ENCODE assay signal across 24 cellular contexts in the genomic region with DNA sequence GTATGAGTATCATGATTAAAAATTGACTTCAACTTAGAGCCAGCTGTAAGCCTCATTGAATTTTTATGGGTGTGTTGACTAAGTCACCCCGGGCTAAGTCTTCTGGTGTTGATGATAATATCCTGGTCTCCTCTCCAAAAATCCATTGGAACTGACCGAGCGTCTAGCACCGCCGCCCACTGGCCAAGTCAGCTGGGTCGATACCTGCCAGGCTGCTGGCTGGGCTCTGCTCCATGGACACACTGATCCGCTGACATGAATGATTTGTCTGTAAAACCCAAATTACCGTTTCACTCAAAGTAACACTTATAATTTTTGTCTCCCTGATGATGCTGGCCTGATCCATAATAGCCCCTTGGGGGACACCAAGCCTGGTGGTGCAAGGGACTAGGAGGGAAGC.
"Had no signal": no experiment of that assay in that cellular context is flagged by ENCODE, and none has a peak within 500 bp of the region (broad histone marks: within the 10 kb centered on the region; RNA-seq: fewer than 3 reads in every experiment).

No MANE protein-coding gene starts in this region.

- H3K36me3 ChIP-seq: brain microvascular endothelial cell, colonic mucosa, esophagus squamous epithelium, gastroesophageal sphincter had no signal

- H3K4me1 Mint-ChIP-seq: activated CD4-positive, alpha-beta T cell treated with anti-CD3 and anti-CD28 coated beads for 36 hours; activated CD4-positive, alpha-beta T cell treated with anti-CD3 and anti-CD28 coated beads, Interleukin-2, amount 10 ng/mL, durations not matched to agents 24 days and 14 days; central memory CD8-positive, alpha-beta T cell had no signal

- H3K4me3 ChIP-seq: colonic mucosa, esophagus squamous epithelium, gastroesophageal sphincter had no signal

- H3K4me3 Mint-ChIP-seq: activated CD4-positive, alpha-beta memory T cell treated with anti-CD3 and anti-CD28 coated beads for 36 hours; activated CD4-positive, alpha-beta T cell treated with anti-CD3 and anti-CD28 coated beads for 36 hours; activated CD4-positive, alpha-beta T cell treated with anti-CD3 and anti-CD28 coated beads, Interleukin-2, amount 10 ng/mL, durations not matched to agents 24 days and 14 days; activated naive CD8-positive, alpha-beta T cell; activated T-cell treated with anti-CD3 and anti-CD28 coated beads, Interleukin-2, amount 50 U/mL, for 24 hours; activated T-cell treated with anti-CD3 and anti-CD28 coated beads, Interleukin-2, amount 50 U/mL, for 72 hours; central memory CD8-positive, alpha-beta T cell had no signal

- DNase-seq: activated CD4-positive, alpha-beta memory T cell treated with anti-CD3 and anti-CD28 coated beads for 36 hours; activated CD4-positive, alpha-beta T cell treated with anti-CD3 and anti-CD28 coated beads for 36 hours; activated CD4-positive, alpha-beta T cell treated with anti-CD3 and anti-CD28 coated beads, Interleukin-2, amount 10 ng/mL, durations not matched to agents 24 days and 14 days; activated CD4-positive, CD25-positive, alpha-beta regulatory T cell; activated CD4-positive, CD25-positive, alpha-beta regulatory T cell treated with anti-CD3 and anti-CD28 coated beads, Interleukin-2, amount 50 U/mL, for 72 hours; activated CD8-positive, alpha-beta memory T cell treated with anti-CD3 and anti-CD28 coated beads, Interleukin-2, amount 50 U/mL, for 48 hours; activated gamma-delta T cell; activated naive CD4-positive, alpha-beta T cell; activated naive CD4-positive, alpha-beta T cell treated with anti-CD3 and anti-CD28 coated beads, Interleukin-2, amount 50 U/mL, for 16 hours; activated T-cell treated with anti-CD3 and anti-CD28 coated beads for 4 hours; activated T-cell treated with anti-CD3 and anti-CD28 coated beads, Interleukin-2, amount 50 U/mL, for 24 hours; activated T-cell treated with anti-CD3 and anti-CD28 coated beads, Interleukin-2, amount 50 U/mL, for 72 hours; amniotic stem cell; anterior cingulate cortex; brain microvascular endothelial cell; colonic mucosa; effector CD8-positive, alpha-beta T cell; esophagus squamous epithelium; foreskin melanocyte; T-helper 2 cell had no signal

- H3K36me3 Mint-ChIP-seq: activated CD4-positive, alpha-beta memory T cell treated with anti-CD3 and anti-CD28 coated beads for 36 hours; activated naive CD8-positive, alpha-beta T cell had no signal

- H3K27me3 Mint-ChIP-seq: activated CD4-positive, alpha-beta memory T cell treated with anti-CD3 and anti-CD28 coated beads for 36 hours; activated CD4-positive, alpha-beta T cell treated with anti-CD3 and anti-CD28 coated beads, Interleukin-2, amount 10 ng/mL, durations not matched to agents 24 days and 14 days; activated T-cell treated with anti-CD3 and anti-CD28 coated beads, Interleukin-2, amount 50 U/mL, for 24 hours had no signal

- H3K27me3 ChIP-seq: brain microvascular endothelial cell, colonic mucosa had no signal

- H3K27ac ChIP-seq: brain microvascular endothelial cell, colonic mucosa, epithelial cell of prostate, esophagus squamous epithelium, gastroesophageal sphincter had no signal

- H3K9me3 Mint-ChIP-seq: activated CD4-positive, alpha-beta memory T cell treated with anti-CD3 and anti-CD28 coated beads for 36 hours; activated CD4-positive, alpha-beta T cell treated with anti-CD3 and anti-CD28 coated beads, Interleukin-2, amount 10 ng/mL, durations not matched to agents 24 days and 14 days; activated T-cell treated with anti-CD3 and anti-CD28 coated beads, Interleukin-2, amount 50 U/mL, for 24 hours; activated T-cell treated with anti-CD3 and anti-CD28 coated beads, Interleukin-2, amount 50 U/mL, for 72 hours; central memory CD8-positive, alpha-beta T cell had no signal

- H3K4me1 ChIP-seq: colonic mucosa, esophagus squamous epithelium, gastroesophageal sphincter had no signal

- H3K27ac Mint-ChIP-seq: activated CD4-positive, alpha-beta memory T cell treated with anti-CD3 and anti-CD28 coated beads for 36 hours; activated CD4-positive, alpha-beta T cell treated with anti-CD3 and anti-CD28 coated beads for 36 hours; activated CD4-positive, alpha-beta T cell treated with anti-CD3 and anti-CD28 coated beads, Interleukin-2, amount 10 ng/mL, durations not matched to agents 24 days and 14 days; activated naive CD8-positive, alpha-beta T cell; activated T-cell treated with anti-CD3 and anti-CD28 coated beads, Interleukin-2, amount 50 U/mL, for 24 hours; activated T-cell treated with anti-CD3 and anti-CD28 coated beads, Interleukin-2, amount 50 U/mL, for 72 hours had no signal

- ATAC-seq: activated CD4-positive, alpha-beta T cell treated with anti-CD3 and anti-CD28 coated beads for 36 hours; activated T-cell treated with anti-CD3 and anti-CD28 coated beads, Interleukin-2, amount 50 U/mL, for 72 hours; gastroesophageal sphincter had no signal

- H3K9me3 ChIP-seq: colonic mucosa, esophagus squamous epithelium, gastroesophageal sphincter had no signal
